16 cellular contexts compared by ENCODE assay signal in the genomic region with DNA sequence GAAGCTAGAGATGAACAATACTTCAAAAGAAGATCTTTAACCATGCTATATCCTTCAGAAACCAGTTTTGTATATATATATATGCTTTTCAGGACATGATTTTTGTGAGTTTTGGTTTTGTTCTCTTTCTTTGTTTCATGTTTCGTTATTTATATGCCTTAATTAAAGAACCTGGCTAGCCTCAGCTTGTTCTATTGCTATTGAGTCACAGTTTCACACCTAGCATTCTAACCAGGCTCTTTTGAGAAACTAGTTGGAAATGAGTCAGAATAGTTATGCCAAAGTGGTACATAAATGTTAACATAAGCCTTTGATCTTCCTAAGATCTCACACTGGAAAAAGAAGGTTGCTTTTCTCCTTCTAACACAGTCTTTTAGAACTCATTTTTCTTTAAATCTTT.
"Had no signal": no experiment of that assay in that cellular context is flagged by ENCODE, and none has a peak within 500 bp of the region (broad histone marks: within the 10 kb centered on the region; RNA-seq: fewer than 3 reads in every experiment).

No MANE protein-coding gene starts in this region.

- ATAC-seq: activated CD4-positive, CD25-positive, alpha-beta regulatory T cell treated with anti-CD3 and anti-CD28 coated beads, Interleukin-2, amount 50 U/mL, for 24 hours; naive thymus-derived CD4-positive, alpha-beta T cell had no signal

- DNase-seq: activated CD4-positive, alpha-beta memory T cell treated with anti-CD3 and anti-CD28 coated beads for 36 hours; activated CD8-positive, alpha-beta memory T cell treated with anti-CD3 and anti-CD28 coated beads, Interleukin-2, amount 50 U/mL, for 4 hours; activated naive CD4-positive, alpha-beta T cell treated with anti-CD3 and anti-CD28 coated beads for 36 hours; central memory CD4-positive, alpha-beta T cell; effector CD8-positive, alpha-beta T cell; naive thymus-derived CD4-positive, alpha-beta T cell; stimulated activated CD4-positive, alpha-beta T cell treated with anti-CD3 and anti-CD28 coated beads, Interleukin-4, amount 100 ng/mL, for 4 hours; tibial artery had no signal

- H3K27ac Mint-ChIP-seq: activated CD4-positive, alpha-beta memory T cell treated with anti-CD3 and anti-CD28 coated beads for 36 hours; activated naive CD4-positive, alpha-beta T cell treated with anti-CD3 and anti-CD28 coated beads for 36 hours; activated T-helper 1 cell treated with anti-CD3 and anti-CD28 coated beads, Interleukin-12 subunit alpha, Interleukin-12 subunit beta, Interleukin-2, Interleukin-4 antibody, amounts not matched to agents 30 ng/mL and 10 ng/mL and 1 ng/mL, durations not matched to agents 14 hours and 24 hours and 36 hours; naive thymus-derived CD4-positive, alpha-beta T cell; T-helper 2 cell treated with Interferon-gamma antibody and Interleukin-4, amounts not matched to agents 5 μg/mL and 100 μg/mL, for 36 hours had no signal

- H3K79me2 ChIP-seq: hepatocyte had no signal

- H3K4me3 Mint-ChIP-seq: activated CD4-positive, alpha-beta memory T cell treated with anti-CD3 and anti-CD28 coated beads for 36 hours; activated naive CD4-positive, alpha-beta T cell treated with anti-CD3 and anti-CD28 coated beads for 36 hours; activated T-helper 1 cell treated with anti-CD3 and anti-CD28 coated beads, Interleukin-12 subunit alpha, Interleukin-12 subunit beta, Interleukin-2, Interleukin-4 antibody, amounts not matched to agents 30 ng/mL and 10 ng/mL and 1 ng/mL, durations not matched to agents 14 hours and 24 hours and 36 hours; naive thymus-derived CD4-positive, alpha-beta T cell; T-helper 2 cell treated with Interferon-gamma antibody and Interleukin-4, amounts not matched to agents 5 μg/mL and 100 μg/mL, for 36 hours had no signal

- H3K27me3 ChIP-seq: hepatocyte, neutrophil, tibial artery, vagina had no signal

- H3K9me3 ChIP-seq: neutrophil, tibial artery, vagina had no signal

- H2AFZ ChIP-seq: hepatocyte had no signal

- H3K36me3 ChIP-seq: neutrophil, tibial artery, vagina had no signal

- H3K27me3 Mint-ChIP-seq: activated CD4-positive, alpha-beta memory T cell treated with anti-CD3 and anti-CD28 coated beads for 36 hours; naive thymus-derived CD4-positive, alpha-beta T cell had no signal

- H3K36me3 Mint-ChIP-seq: activated CD4-positive, alpha-beta memory T cell treated with anti-CD3 and anti-CD28 coated beads for 36 hours; naive thymus-derived CD4-positive, alpha-beta T cell had no signal

- H3K4me1 Mint-ChIP-seq: naive thymus-derived CD4-positive, alpha-beta T cell had no signal

- H3K27ac ChIP-seq: coronary artery, hepatocyte, neutrophil, tibial artery, vagina had no signal

- H3K4me1 ChIP-seq: tibial artery, vagina had no signal

- H3K4me3 ChIP-seq: coronary artery, hepatocyte, lung, tibial artery, vagina had no signal

- H3K4me2 ChIP-seq: hepatocyte had no signal
